25 cellular contexts compared by ENCODE assay signal in genomic region chr7:74718336-74718735, GRCh38. TPM values are rescaled to one million over a fixed set of nuclear protein-coding genes. Genes with fewer than 3 reads are reported as not detected.
DNase-seq lines count a peak whose midpoint lies in the region; ATAC-seq, FAIRE-seq and TF ChIP-seq lines count a peak whose summit lies in the region.
"Had no signal": no experiment of that assay in that cellular context is flagged by ENCODE, and none has a peak within 500 bp of the region (broad histone marks: within the 10 kb centered on the region; RNA-seq: fewer than 3 reads in every experiment).

No MANE protein-coding gene starts in this region.

- DNase-seq in activated naive CD4-positive, alpha-beta T cell treated with anti-CD3 and anti-CD28 coated beads, Interleukin-2, amount 50 U/mL, for 72 hours (ENCODE audit: low spot score in 2 of 2): no peak
- no peak for DNase-seq in activated naive CD4-positive, alpha-beta T cell treated with anti-CD3 and anti-CD28 coated beads, Interleukin-2, amount 50 U/mL, for 16 hours
- DNase-seq in LHCN-M2 (ENCODE audit: low read depth) (peak; percentile 15), endothelial cell of umbilical vein (ENCODE audit: low read depth, low spot score) (peak; percentile 24), glomerular visceral epithelial cell (ENCODE audit: extremely low spot score) (no peak), SKM-1 treated with dmso at 0.1 percent for 144 hours (lab: John Stamatoyannopoulos, UW; ENCODE audit: unreplicated experiment) (no peak)
- DNase-seq: activated CD4-positive, CD25-positive, alpha-beta regulatory T cell; activated CD8-positive, alpha-beta T cell treated with anti-CD3 and anti-CD28 coated beads for 36 hours; activated naive CD8-positive, alpha-beta T cell treated with anti-CD3 and anti-CD28 coated beads for 36 hours; activated T-cell treated with anti-CD3 and anti-CD28 coated beads, Interleukin-2, amount 50 U/mL, for 1 hour; brain microvascular endothelial cell; cortex of kidney; immature natural killer cell; Kasumi-1; NCI-H1092 treated with DMSO at 0.1 percent for 48 hours; NCI-H2081; NCI-H510A treated with DMSO at 0.1 percent for 48 hours; stimulated activated CD4-positive, alpha-beta T cell treated with anti-CD3 and anti-CD28 coated beads, Interleukin-12 subunit alpha, Interleukin-12 subunit beta, amount 100 ng/mL, for 4 hours had no signal

- BruUV-seq in endothelial cell of umbilical vein (replicated peaks; lab: Mats Ljungman, UMichigan): no TSS peak

- TF ChIP-seq CTCF in endothelial cell of umbilical vein (IDR thresholded peaks at IDR 0.05; ENCODE audit: extremely low read depth in 1 of 2, insufficient read depth in 1 of 2, low read depth in 1 of 2, low read length in 2 of 2): no peak

- H3K9me3 Mint-ChIP-seq in activated naive CD4-positive, alpha-beta T cell treated with anti-CD3 and anti-CD28 coated beads, Interleukin-2, amount 50 U/mL, for 72 hours: peaks cover 0 to 4% of the 10 kb centered on the region in 2 donors
- H3K9me3 Mint-ChIP-seq: GM23338 had no signal

- no peak overlapping the region for H2AFZ ChIP-seq in endothelial cell of umbilical vein (ENCODE audit: low read depth, low read length)
- H2AFZ ChIP-seq: GM23338 had no signal

- intact Hi-C loops in endothelial cell of umbilical vein (cut with micrococcal nuclease): no loop called here

- no peak overlapping the region for H3K4me3 ChIP-seq in endothelial cell of umbilical vein (replicated peaks in 1 of 3; ENCODE audit: insufficient read depth in 1 of 3, low read depth in 1 of 3, low read length in 3 of 3)
- H3K4me3 ChIP-seq: GM23338, SK-N-MC had no signal

- ATAC-seq in activated naive CD4-positive, alpha-beta T cell treated with anti-CD3 and anti-CD28 coated beads, Interleukin-2, amount 50 U/mL, for 72 hours: no peak
- ATAC-seq in GM18909 (IDR thresholded peaks at IDR 0.05; ENCODE audit: poor library complexity, unreplicated experiment): no peak
- ATAC-seq: activated CD8-positive, alpha-beta T cell treated with anti-CD3 and anti-CD28 coated beads for 36 hours; GM23338 had no signal

- no peak for FAIRE-seq in endothelial cell of umbilical vein (lab: Jason Lieb, UNC)
- FAIRE-seq: HTR-8/SVneo had no signal

- H4K20me1 ChIP-seq in endothelial cell of umbilical vein (replicated peaks; ENCODE audit: control insufficient read depth, extremely low read depth, insufficient read depth, low read length): no peaks in the 10 kb centered on the region

- peak overlapping the region; percentile 24 to 60 for H3K27ac Mint-ChIP-seq in activated naive CD4-positive, alpha-beta T cell treated with anti-CD3 and anti-CD28 coated beads, Interleukin-2, amount 50 U/mL, for 72 hours
- H3K27ac Mint-ChIP-seq: GM23338 had no signal

- dilution Hi-C loops in endothelial cell of umbilical vein (cut with MboI; ENCODE audit: extremely low pct_ligation_motif_present, low sequenced_read_pairs): no loop called here

- peaks cover 4% of the 10 kb centered on the region for H3K79me2 ChIP-seq in endothelial cell of umbilical vein (ENCODE audit: control insufficient read depth, insufficient read depth, low read length)

- peaks cover 11 to 30% of the 10 kb centered on the region in 2 experiments for H3K36me3 ChIP-seq in endothelial cell of umbilical vein (ENCODE audit: control insufficient read depth in 2 of 2, extremely low read depth in 1 of 2, insufficient read depth in 2 of 2, low read length in 2 of 2)

- H3K4me1 ChIP-seq in endothelial cell of umbilical vein (ENCODE audit: control insufficient read depth, extremely low read depth, insufficient read depth, low read length): peaks cover 28% of the 10 kb centered on the region

- no peak overlapping the region for H3K9ac ChIP-seq in endothelial cell of umbilical vein (replicated peaks; ENCODE audit: extremely low read depth, insufficient read depth, low read length)

- H3K36me3 Mint-ChIP-seq in activated naive CD4-positive, alpha-beta T cell treated with anti-CD3 and anti-CD28 coated beads, Interleukin-2, amount 50 U/mL, for 72 hours: peaks cover 0 to 19% of the 10 kb centered on the region in 2 donors

- no peaks in the 10 kb centered on the region for H3K9me3 ChIP-seq in endothelial cell of umbilical vein (replicated peaks; ENCODE audit: control insufficient read depth, insufficient read depth, low read length)

- H3K4me2 ChIP-seq in endothelial cell of umbilical vein (ENCODE audit: insufficient read depth, low read length): peak overlapping the region; percentile 49
- H3K4me2 ChIP-seq: GM23338 had no signal

- POLR2A ChIA-PET in endothelial cell of umbilical vein (lab: Charles Lee): no interaction called here

- CTCF ChIA-PET in endothelial cell of umbilical vein (lab: Charles Lee): interaction anchor here (0.9 kb wide), 1 partner anchor 9 kb away, joined by 3 read pairs; no protein-coding TSS in a partner anchor

- no peaks in the 10 kb centered on the region for H3K27me3 ChIP-seq in endothelial cell of umbilical vein (ENCODE audit: control insufficient read depth in 2 of 2, insufficient read depth in 2 of 2, low read length in 2 of 2)
- H3K27me3 ChIP-seq: brain microvascular endothelial cell had no signal

- TF ChIP-seq POLR2A in endothelial cell of umbilical vein (IDR thresholded peaks at IDR 0.05; ENCODE audit: low read depth, low read length): no peak

- H3K9me1 ChIP-seq in endothelial cell of umbilical vein (replicated peaks; ENCODE audit: control insufficient read depth, extremely low read depth, insufficient read depth, low read length): no peaks in the 10 kb centered on the region

- H3K27ac ChIP-seq in endothelial cell of umbilical vein (ENCODE audit: insufficient read depth, low read depth, low read length): peak overlapping the region; percentile 40
- peak overlapping the region; percentile 13 for H3K27ac ChIP-seq in temporal lobe (ENCODE audit: low read depth, low read length)
- H3K27ac ChIP-seq: brain microvascular endothelial cell, C4-2B, SK-N-MC had no signal

TF ChIP-seq in endothelial cell of umbilical vein, 7 proteins besides CTCF, POLR2A, EP300 and RAD21:
- TF ChIP-seq FOS (IDR thresholded peaks at IDR 0.05; ENCODE audit: borderline replicate concordance, insufficient read depth, low read length): peak; percentile 20
- TF ChIP-seq MYC (IDR thresholded peaks at IDR 0.05; ENCODE audit: low read depth, low read length): no peak
- TF ChIP-seq POLR2AphosphoS5 (IDR thresholded peaks at IDR 0.05; ENCODE audit: insufficient read depth, low read depth, low read length): no peak
- TF ChIP-seq JUN (IDR thresholded peaks at IDR 0.05; ENCODE audit: borderline replicate concordance, insufficient read depth, insufficient read length, low read depth): peak; percentile 35
TF ChIP-seq in endothelial cell of umbilical vein: peak in this region for 2.

RNA-seq across cellular contexts. Expression of gene NCF1, which starts 55.5 kb away (rescaled TPM):
- total RNA-seq in activated naive CD4-positive, alpha-beta T cell treated with anti-CD3 and anti-CD28 coated beads, Interleukin-2, amount 50 U/mL, for 72 hours: 1 to 10 TPM; 1.4 to 3.2 TPM
- total RNA-seq in LHCN-M2 (2014; rRNA removed): not detected in 2 replicates
- not detected for polyA plus RNA-seq in LHCN-M2 (2012)
- total RNA-seq in endothelial cell of umbilical vein: not detected in 2 replicates
- polyA plus RNA-seq in endothelial cell of umbilical vein: 0.08 TPM in 1 of 2 replicates, not detected in the other
- polyA plus RNA-seq in endothelial cell of umbilical vein (2011; cell fraction: cytosol; rRNA removed): not detected in 2 replicates
- 0.29 and 0.36 TPM in 2 replicates for polyA plus RNA-seq in endothelial cell of umbilical vein (2011; cell fraction: nucleus; rRNA removed)
- polyA plus RNA-seq in endothelial cell of umbilical vein (2012): 0.32 TPM in 1 of 2 replicates, not detected in the other
- not detected in 2 replicates for polyA minus RNA-seq in endothelial cell of umbilical vein
- 0.82 TPM for polyA minus RNA-seq in endothelial cell of umbilical vein (2011; cell fraction: cytosol; rRNA and poly(A)+ RNA removed)
- 0.82 TPM in 1 of 2 replicates, not detected in the other for polyA minus RNA-seq in endothelial cell of umbilical vein (2011; cell fraction: nucleus; rRNA and poly(A)+ RNA removed)
- total RNA-seq in temporal lobe: not detected
- total RNA-seq: A673 had no signal

Comparison
In these comparisons a context has a peak if more than half of its experiments do, and no peak if none do; other contexts are left out.
1. DNase-seq: peak in LHCN-M2 (single experiment) and endothelial cell of umbilical vein (single experiment); none in activated naive CD4-positive, alpha-beta T cell treated with anti-CD3 and anti-CD28 coated beads, Interleukin-2, amount 50 U/mL, for 72 hours (0 of 2), activated naive CD4-positive, alpha-beta T cell treated with anti-CD3 and anti-CD28 coated beads, Interleukin-2, amount 50 U/mL, for 16 hours (single experiment), glomerular visceral epithelial cell (single experiment) and SKM-1 treated with dmso at 0.1 percent for 144 hours (single experiment).